15 cellular contexts compared by ENCODE assay signal in genomic region chr7:47557986-47558670, GRCh38. TPM values are rescaled to one million over a fixed set of nuclear protein-coding genes. Genes with fewer than 3 reads are reported as not detected.
A peak's percentile ranks its signal among the peaks of the same experiment; 100 is the strongest.
DNase-seq lines count a peak whose midpoint lies in the region; ATAC-seq and TF ChIP-seq lines count a peak whose summit lies in the region.
"Had no signal": no experiment of that assay in that cellular context is flagged by ENCODE, and none has a peak within 500 bp of the region (broad histone marks: within the 10 kb centered on the region; RNA-seq: fewer than 3 reads in every experiment).

No MANE protein-coding gene starts in this region.

- no peak overlapping the region for H3K27ac Mint-ChIP-seq in GM23338
- H3K27ac Mint-ChIP-seq: activated CD4-positive, alpha-beta memory T cell treated with anti-CD3 and anti-CD28 coated beads, Interleukin-2, amount 10 ng/mL, durations not matched to agents 7 days and 5 days had no signal

- DNase-seq in GM23338 (ENCODE audit: low spot score) (peak; percentile 43), adipocyte (ENCODE audit: low read depth) (no peak), left colon (no peak), hypothalamus (lab: John Stamatoyannopoulos, UW) (no peak)
- no peak for DNase-seq in stimulated activated CD4-positive, alpha-beta T cell treated with anti-CD3 and anti-CD28 coated beads, Interleukin-2, amount 100 ng/mL, for 48 hours
- DNase-seq: activated CD4-positive, alpha-beta memory T cell treated with anti-CD3 and anti-CD28 coated beads, Interleukin-2, amount 10 ng/mL, durations not matched to agents 7 days and 5 days; activated gamma-delta T cell treated with Interleukin-2 at 50 U/mL for 16 hours; head of caudate nucleus; NCI-H2081; SIG-M5 had no signal

- H3K36me3 ChIP-seq in GM23338 (ENCODE audit: insufficient read depth) (no peaks in the 10 kb centered on the region), adipocyte (ENCODE audit: control insufficient read depth, insufficient read depth, low read length, severe bottlenecking) (no peaks in the 10 kb centered on the region), skeletal muscle satellite cell (ENCODE audit: insufficient read depth, low read length) (peaks cover 4% of the 10 kb centered on the region)
- H3K36me3 ChIP-seq: cardiac muscle cell, thoracic aorta had no signal

- H4K20me1 ChIP-seq in GM23338 (replicated peaks; ENCODE audit: insufficient read depth) = no peaks in the 10 kb centered on the region; the same call in 1 of the 2 replicates

- H3K4me1 ChIP-seq in GM23338 (ENCODE audit: insufficient read depth) = peaks cover 12% of the 10 kb centered on the region
- peaks cover 27% of the 10 kb centered on the region for H3K4me1 ChIP-seq in adipocyte (ENCODE audit: control insufficient read depth, insufficient read depth, low read length)
- peaks cover 38% of the 10 kb centered on the region for H3K4me1 ChIP-seq in skeletal muscle satellite cell (ENCODE audit: control insufficient read depth, insufficient read depth, low read length)

- peak; percentile 73 for ATAC-seq in GM23338
- peak; percentile 11 for ATAC-seq in left colon
- no peak for ATAC-seq in HG02588 (IDR thresholded peaks at IDR 0.05; ENCODE audit: unreplicated experiment)
- ATAC-seq in GM18868 (IDR thresholded peaks at IDR 0.05; ENCODE audit: unreplicated experiment) = no peak

- H3K4me1 Mint-ChIP-seq in GM23338 = peaks cover 21% of the 10 kb centered on the region
- H3K4me1 Mint-ChIP-seq: activated CD4-positive, alpha-beta memory T cell treated with anti-CD3 and anti-CD28 coated beads, Interleukin-2, amount 10 ng/mL, durations not matched to agents 7 days and 5 days had no signal

- H3K27ac ChIP-seq in GM23338 (ENCODE audit: low read depth) = no peak overlapping the region
- H3K27ac ChIP-seq: cardiac muscle cell had no signal

- H3F3A ChIP-seq in GM23338 (replicated peaks; ENCODE audit: low read depth) = 0 out of 2 replicates have a peak, but pooled peaks cover 3% of the 10 kb centered on the region

- H3K4me2 ChIP-seq in GM23338 = no peak overlapping the region
- peak overlapping the region; percentile 1 for H3K4me2 ChIP-seq in skeletal muscle satellite cell (ENCODE audit: low read length)

- H3K27me3 ChIP-seq in GM23338 (ENCODE audit: insufficient read depth) = no peaks in the 10 kb centered on the region
- no peaks in the 10 kb centered on the region for H3K27me3 ChIP-seq in adipocyte (replicated peaks; ENCODE audit: control insufficient read depth, insufficient read depth, low read length)
- no peaks in the 10 kb centered on the region for H3K27me3 ChIP-seq in skeletal muscle satellite cell (ENCODE audit: control insufficient read depth, insufficient read depth, low read length)
- H3K27me3 ChIP-seq: cardiac muscle cell had no signal

- H3K4me3 ChIP-seq in GM23338 (no peak overlapping the region), adipocyte (ENCODE audit: low read length) (no peak overlapping the region), skeletal muscle satellite cell (ENCODE audit: low read length) (no peak overlapping the region)
- H3K4me3 ChIP-seq: cardiac muscle cell, thoracic aorta had no signal

- H3K9me3 ChIP-seq in adipocyte (ENCODE audit: control insufficient read depth, low read length) (no peaks in the 10 kb centered on the region), skeletal muscle satellite cell (replicated peaks; ENCODE audit: low read length) (no peaks in the 10 kb centered on the region)
- H3K9me3 ChIP-seq: thoracic aorta had no signal

- H3K4me3 Mint-ChIP-seq in GM23338 = no peak overlapping the region
- H3K4me3 Mint-ChIP-seq: activated CD4-positive, alpha-beta memory T cell treated with anti-CD3 and anti-CD28 coated beads, Interleukin-2, amount 10 ng/mL, durations not matched to agents 7 days and 5 days had no signal

- H2AFZ ChIP-seq in GM23338 = no peak overlapping the region

- no peaks in the 10 kb centered on the region for H3K9me3 Mint-ChIP-seq in GM23338

- peaks cover 66% of the 10 kb centered on the region for H3K79me2 ChIP-seq in GM23338 (replicated peaks; ENCODE audit: insufficient read depth)

- H3K36me3 Mint-ChIP-seq in GM23338 (ENCODE audit: low read depth) = peaks cover 8% of the 10 kb centered on the region; the same call in 2 of the 3 replicates

- intact Hi-C loops in left colon (cut with DNase I, micrococcal nuclease) = loop anchor here in 1 of 2 donors (10.0 kb wide), 1 partner anchor 293 kb away; no protein-coding TSS in a partner anchor

- no peak for TF ChIP-seq CTCF in GM23338 (conservative IDR thresholded peaks at IDR 0.05; ENCODE audit: low read depth in 2 of 2)

- no peaks in the 10 kb centered on the region for H3K9me2 ChIP-seq in GM23338 (ENCODE audit: insufficient read depth)

- H3K9ac ChIP-seq in adipocyte (ENCODE audit: low read length) = peak overlapping the region; percentile 30
- peak overlapping the region; percentile 62 for H3K9ac ChIP-seq in skeletal muscle satellite cell (ENCODE audit: low read depth, low read length)

- H3K27me3 Mint-ChIP-seq in GM23338 (ENCODE audit: insufficient read depth, low read depth, poor library complexity) = peaks cover 9% of the 10 kb centered on the region
- H3K27me3 Mint-ChIP-seq: activated CD4-positive, alpha-beta memory T cell treated with anti-CD3 and anti-CD28 coated beads, Interleukin-2, amount 10 ng/mL, durations not matched to agents 7 days and 5 days had no signal

TF ChIP-seq in GM23338, 12 proteins besides CTCF, POLR2A, EP300 and RAD21:
- TF ChIP-seq NANOG (IDR thresholded peaks at IDR 0.05; ENCODE audit: borderline replicate concordance) (no peak), ZNF114 (CRISPR knock-in tag; IDR thresholded peaks at IDR 0.05) (no peak), STAT1 (IDR thresholded peaks at IDR 0.05; ENCODE audit: unreplicated experiment) (no peak)

RNA-seq across cellular contexts. Expression of gene TNS3, which starts 23.8 kb away (rescaled TPM):
- total RNA-seq in GM23338 (2014; rRNA removed; shearing (Covaris generic)) = 20.6 and 28.7 TPM in 2 replicates
- polyA plus RNA-seq in GM23338 (2016; fragmentation: Nextera tagmentation; extraction: Ambion mirVana) = 6.2 TPM in 2 replicates
- total RNA-seq in left colon = 10 to 100 TPM; 56.9 to 62.3 TPM
- total RNA-seq in skeletal muscle satellite cell (2012; rRNA removed) = 9.9 and 11.4 TPM in 2 replicates

Comparison
In these comparisons a context has a peak if more than half of its experiments do, and no peak if none do; other contexts are left out.
1. ATAC-seq: peak in GM23338 (single experiment) and left colon (single experiment); none in HG02588 (single experiment) and GM18868 (single experiment).